ENCODE assay signal across 8 cellular contexts in genomic region chr21:44801468-44802395, GRCh38. TPM values are rescaled to one million over a fixed set of nuclear protein-coding genes. Genes with fewer than 3 reads are reported as not detected.
DNase-seq lines count a peak whose midpoint lies in the region; ATAC-seq and TF ChIP-seq lines count a peak whose summit lies in the region.

Gene UBE2G2 (minus strand): TSS chr21:44801820. CDS start chr21:44801748, 72 bp downstream.

- no peaks in the 10 kb centered on the region for H3K9me3 Mint-ChIP-seq in activated CD4-positive, alpha-beta T cell treated with anti-CD3 and anti-CD28 coated beads for 36 hours (ENCODE audit: low read depth)

- TF ChIP-seq CTCF in choroid plexus epithelial cell (conservative IDR thresholded peaks at IDR 0.05; ENCODE audit: low read depth, low read length), result no peak

- peak within 1 kb of the TSS; percentile 90 for H3K27ac Mint-ChIP-seq in activated CD4-positive, alpha-beta T cell treated with anti-CD3 and anti-CD28 coated beads for 36 hours

- in situ Hi-C loops in ACHN (cut with HindIII; ENCODE audit: low pct_ligation_motif_present, low pct_unique_long_range_greater_than_20kb, low sequenced_read_pairs), result no loop called here

- no peaks in the 10 kb centered on the region for H3K27me3 Mint-ChIP-seq in activated CD4-positive, alpha-beta T cell treated with anti-CD3 and anti-CD28 coated beads for 36 hours

- peaks cover 66% of the 10 kb centered on the region for H3K36me3 Mint-ChIP-seq in activated CD4-positive, alpha-beta T cell treated with anti-CD3 and anti-CD28 coated beads for 36 hours (ENCODE audit: low read depth)

- peak; percentile 77 for ATAC-seq in GM18907 (IDR thresholded peaks at IDR 0.05; ENCODE audit: unreplicated experiment)
- ATAC-seq in HG03159 (IDR thresholded peaks at IDR 0.05; ENCODE audit: unreplicated experiment), result peak; percentile 75
- ATAC-seq in activated CD4-positive, alpha-beta T cell treated with anti-CD3 and anti-CD28 coated beads for 36 hours, result peak; percentile 95

- H3K27ac ChIP-seq in layer of hippocampus (ENCODE audit: low read depth, low read length), result peak within 1 kb of the TSS; percentile 46

- peak within 1 kb of the TSS; percentile 94 for H3K4me3 Mint-ChIP-seq in activated CD4-positive, alpha-beta T cell treated with anti-CD3 and anti-CD28 coated beads for 36 hours

- H3K4me3 ChIP-seq in choroid plexus epithelial cell (ENCODE audit: low read depth, low read length), result peak within 1 kb of the TSS; percentile 86

- intact Hi-C loops in activated CD4-positive, alpha-beta T cell treated with anti-CD3 and anti-CD28 coated beads for 36 hours (cut with DNase I, micrococcal nuclease), result loop anchor here (1.0 to 5.0 kb wide), 10 partner anchors 16 to 462 kb away; partner anchors contain the start of genes CFAP410 (in 1 of the 2), ITGB2 (in 1 of the 2), PTTG1IP (in 1 of the 2) and SLX9 (in 1 of the 2)

- H3K27me3 ChIP-seq in layer of hippocampus (ENCODE audit: control insufficient read depth, insufficient read depth, low read length), result no peaks in the 10 kb centered on the region

- H3K4me1 Mint-ChIP-seq in activated CD4-positive, alpha-beta T cell treated with anti-CD3 and anti-CD28 coated beads for 36 hours, result peaks cover 54% of the 10 kb centered on the region

- POLR2A ChIA-PET in activated CD4-positive, alpha-beta T cell treated with anti-CD3 and anti-CD28 coated beads for 36 hours (lab: Charles Lee), result interaction anchor here (0.5 to 1.5 kb wide), 4 partner anchors 8 to 72 kb away, joined by 3 to 6 read pairs (median 4); partner anchors contain the start of gene PTTG1IP

- CTCF ChIA-PET in activated CD4-positive, alpha-beta T cell treated with anti-CD3 and anti-CD28 coated beads for 36 hours (lab: Charles Lee), result interaction anchor here (0.6 to 3.1 kb wide), 20 partner anchors 8 to 307 kb away, joined by 3 to 19 read pairs (median 4); partner anchors contain the start of gene PTTG1IP

- DNase-seq in ACHN (peak; percentile 75), NCI-H510A (lab: John Stamatoyannopoulos, UW) (peak; percentile 78), choroid plexus epithelial cell (ENCODE audit: low read depth) (peak; percentile 75)
- peak; percentile 92 for DNase-seq in activated CD4-positive, alpha-beta T cell treated with anti-CD3 and anti-CD28 coated beads for 36 hours
- DNase-seq in stimulated activated CD4-positive, alpha-beta T cell treated with anti-CD3 and anti-CD28 coated beads, Interleukin-1b, Interleukin-23, amount 100 ng/mL, for 24 hours (ENCODE audit: low read depth in 4 of 4, low spot score in 1 of 4), result peak; percentile 71 to 81 (median 80)

RNA-seq across cellular contexts. Expression of gene UBE2G2, which starts in this region (rescaled TPM):
- 100 to 1,000 TPM; 103 to 121 TPM for total RNA-seq in activated CD4-positive, alpha-beta T cell treated with anti-CD3 and anti-CD28 coated beads for 36 hours

Comparison
In these comparisons a context has a peak if more than half of its experiments do, and no peak if none do; other contexts are left out.
1. Peak in every context shown above with its lines: DNase-seq, ATAC-seq, H3K4me3 ChIP-seq and H3K27ac ChIP-seq.